ENCODE assay signal across 27 cellular contexts in the genomic region with DNA sequence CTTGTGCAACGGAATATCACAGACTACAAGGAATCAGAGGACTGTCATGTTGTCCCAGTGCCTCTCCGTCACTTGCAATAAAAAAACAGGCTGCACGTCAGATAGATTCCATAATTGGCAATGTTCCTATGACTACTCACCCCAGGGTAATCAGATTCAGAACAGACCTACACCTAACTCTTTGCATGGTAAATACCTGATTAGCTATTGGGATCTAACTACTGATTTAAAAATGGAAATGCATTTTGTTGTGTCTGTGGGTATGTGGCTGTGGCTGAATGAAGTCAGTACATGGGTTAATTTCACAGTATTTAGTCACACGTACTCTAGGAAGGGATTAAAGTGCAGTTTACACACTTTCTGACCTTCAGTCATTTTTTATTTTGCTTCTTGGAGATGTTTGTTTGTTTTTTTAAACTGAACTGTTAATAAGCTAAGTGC.
"Had no signal": no experiment of that assay in that cellular context is flagged by ENCODE, and none has a peak within 500 bp of the region (broad histone marks: within the 10 kb centered on the region; RNA-seq: fewer than 3 reads in every experiment).

No MANE protein-coding gene starts in this region.

- H3K4me1 Mint-ChIP-seq: activated B cell treated with CpG ODN at 0.5 μM for 24 hours; activated CD4-positive, alpha-beta T cell treated with anti-CD3 and anti-CD28 coated beads, Interleukin-2, amount 10 ng/mL, durations not matched to agents 24 days and 14 days; activated naive CD8-positive, alpha-beta T cell treated with anti-CD3 and anti-CD28 coated beads, Interleukin-2, amount 50 U/mL, for 24 hours; T-helper 17 cell had no signal

- H3K36me3 Mint-ChIP-seq: activated naive CD4-positive, alpha-beta T cell treated with anti-CD3 and anti-CD28 coated beads, Interleukin-2, amount 50 U/mL, for 72 hours had no signal

- H3K27ac Mint-ChIP-seq: activated B cell treated with CpG ODN at 0.5 μM for 24 hours; activated CD4-positive, alpha-beta T cell treated with anti-CD3 and anti-CD28 coated beads, Interleukin-2, amount 10 ng/mL, durations not matched to agents 24 days and 14 days; activated naive CD4-positive, alpha-beta T cell treated with anti-CD3 and anti-CD28 coated beads, Interleukin-2, amount 50 U/mL, for 72 hours; activated naive CD8-positive, alpha-beta T cell treated with anti-CD3 and anti-CD28 coated beads, Interleukin-2, amount 50 U/mL, for 24 hours; T-helper 17 cell had no signal

- H3K9me3 ChIP-seq: ascending aorta, SJSA1 had no signal

- ATAC-seq: activated naive CD4-positive, alpha-beta T cell treated with anti-CD3 and anti-CD28 coated beads, Interleukin-2, amount 50 U/mL, for 72 hours; activated naive CD8-positive, alpha-beta T cell treated with anti-CD3 and anti-CD28 coated beads, Interleukin-2, amount 50 U/mL, for 24 hours; activated T-cell treated with anti-CD3 and anti-CD28 coated beads, Interleukin-2, amount 50 U/mL, for 4 hours; K562; Panc1; T-helper 17 cell had no signal

- H3K27me3 ChIP-seq: ascending aorta, SJSA1 had no signal

- H3K9me3 Mint-ChIP-seq: activated B cell treated with CpG ODN at 0.5 μM for 24 hours; activated CD4-positive, alpha-beta T cell treated with anti-CD3 and anti-CD28 coated beads, Interleukin-2, amount 10 ng/mL, durations not matched to agents 24 days and 14 days; activated naive CD8-positive, alpha-beta T cell treated with anti-CD3 and anti-CD28 coated beads, Interleukin-2, amount 50 U/mL, for 24 hours; activated T-cell treated with anti-CD3 and anti-CD28 coated beads, Interleukin-2, amount 50 U/mL, for 4 hours had no signal

- H3K27me3 Mint-ChIP-seq: activated B cell treated with CpG ODN at 0.5 μM for 24 hours; activated CD4-positive, alpha-beta T cell treated with anti-CD3 and anti-CD28 coated beads, Interleukin-2, amount 10 ng/mL, durations not matched to agents 24 days and 14 days; activated naive CD8-positive, alpha-beta T cell treated with anti-CD3 and anti-CD28 coated beads, Interleukin-2, amount 50 U/mL, for 24 hours; T-helper 17 cell had no signal

- DNase-seq: activated B cell treated with CpG ODN at 0.5 μM for 24 hours; activated CD4-positive, alpha-beta T cell treated with anti-CD3 and anti-CD28 coated beads for 1 hour; activated CD4-positive, alpha-beta T cell treated with anti-CD3 and anti-CD28 coated beads, Interleukin-2, amount 10 ng/mL, durations not matched to agents 24 days and 14 days; activated CD4-positive, alpha-beta T cell treated with anti-CD3 and anti-CD28 coated beads, Interleukin-2, amount 50 U/mL, for 48 hours; activated CD8-positive, alpha-beta memory T cell treated with anti-CD3 and anti-CD28 coated beads for 24 hours; activated effector memory CD4-positive, alpha-beta T cell treated with anti-CD3 and anti-CD28 coated beads, Interleukin-2, amount 50 U/mL, for 16 hours; activated naive CD4-positive, alpha-beta T cell treated with Interleukin-2 at 50 U/mL for 16 hours; activated naive CD8-positive, alpha-beta T cell treated with anti-CD3 and anti-CD28 coated beads, Interleukin-2, amount 50 U/mL, for 24 hours; activated T-cell treated with anti-CD3 and anti-CD28 coated beads, Interleukin-2, amount 50 U/mL, for 4 hours; amniotic stem cell; Karpas-422; NCI-H1417; NCI-H2029 treated with DMSO at 0.1 percent for 48 hours; NCI-H345; NCI-H510A; NCI-H526 treated with DMSO at 0.1 percent for 48 hours; NCI-H82; OCI-M1; Right ventricle myocardium superior; T-helper 17 cell; T-helper 9 cell had no signal

- H3K4me1 ChIP-seq: ascending aorta had no signal

- FAIRE-seq: K562 had no signal

- H3K36me3 ChIP-seq: ascending aorta, SJSA1 had no signal

- H3K27ac ChIP-seq: ascending aorta, RWPE1, SJSA1 had no signal

- H3K4me3 Mint-ChIP-seq: activated B cell treated with CpG ODN at 0.5 μM for 24 hours; activated CD4-positive, alpha-beta T cell treated with anti-CD3 and anti-CD28 coated beads, Interleukin-2, amount 10 ng/mL, durations not matched to agents 24 days and 14 days; activated naive CD8-positive, alpha-beta T cell treated with anti-CD3 and anti-CD28 coated beads, Interleukin-2, amount 50 U/mL, for 24 hours; activated T-cell treated with anti-CD3 and anti-CD28 coated beads, Interleukin-2, amount 50 U/mL, for 4 hours; T-helper 17 cell had no signal

- H3K4me3 ChIP-seq: ascending aorta, K562, SJSA1 had no signal
